ENCODE assay signal across 1 cellular context in the genomic region with DNA sequence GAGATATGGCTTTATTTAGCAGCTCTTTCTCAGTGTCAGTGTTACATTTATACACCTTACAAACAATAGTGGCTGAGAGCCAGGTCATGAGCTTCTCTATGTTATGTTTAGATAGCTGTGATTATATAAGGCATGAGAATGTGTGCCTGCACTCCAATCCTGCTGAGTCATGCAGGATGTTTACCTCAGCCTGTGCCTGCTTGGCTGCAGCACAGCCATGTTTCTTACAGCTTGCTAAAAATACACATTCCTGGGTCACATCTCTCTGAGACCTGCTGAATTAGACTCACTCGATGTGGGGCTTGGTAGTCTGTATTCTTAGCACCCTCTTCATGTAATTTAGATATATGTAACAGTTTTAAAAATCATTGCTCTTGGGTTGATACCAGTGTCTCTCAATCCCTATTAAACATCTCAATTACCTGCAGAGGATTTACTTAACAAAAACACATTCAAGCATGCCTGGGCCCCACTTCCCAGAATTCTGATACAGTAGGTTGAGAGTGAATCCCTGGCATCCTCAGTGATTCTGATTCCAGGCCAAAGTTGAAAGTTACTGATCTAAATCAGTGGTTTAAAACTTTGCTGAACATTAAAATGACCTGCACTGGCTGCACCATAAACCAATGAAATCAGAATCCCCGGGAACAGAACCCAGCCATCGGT.
TF ChIP-seq lines count a peak whose summit lies in the region.

No MANE protein-coding gene starts in this region.

TF ChIP-seq in HepG2, 621 proteins besides CTCF, POLR2A, EP300 and RAD21 (continued from another document and continues in another):
- TF ChIP-seq, protein P1, sequence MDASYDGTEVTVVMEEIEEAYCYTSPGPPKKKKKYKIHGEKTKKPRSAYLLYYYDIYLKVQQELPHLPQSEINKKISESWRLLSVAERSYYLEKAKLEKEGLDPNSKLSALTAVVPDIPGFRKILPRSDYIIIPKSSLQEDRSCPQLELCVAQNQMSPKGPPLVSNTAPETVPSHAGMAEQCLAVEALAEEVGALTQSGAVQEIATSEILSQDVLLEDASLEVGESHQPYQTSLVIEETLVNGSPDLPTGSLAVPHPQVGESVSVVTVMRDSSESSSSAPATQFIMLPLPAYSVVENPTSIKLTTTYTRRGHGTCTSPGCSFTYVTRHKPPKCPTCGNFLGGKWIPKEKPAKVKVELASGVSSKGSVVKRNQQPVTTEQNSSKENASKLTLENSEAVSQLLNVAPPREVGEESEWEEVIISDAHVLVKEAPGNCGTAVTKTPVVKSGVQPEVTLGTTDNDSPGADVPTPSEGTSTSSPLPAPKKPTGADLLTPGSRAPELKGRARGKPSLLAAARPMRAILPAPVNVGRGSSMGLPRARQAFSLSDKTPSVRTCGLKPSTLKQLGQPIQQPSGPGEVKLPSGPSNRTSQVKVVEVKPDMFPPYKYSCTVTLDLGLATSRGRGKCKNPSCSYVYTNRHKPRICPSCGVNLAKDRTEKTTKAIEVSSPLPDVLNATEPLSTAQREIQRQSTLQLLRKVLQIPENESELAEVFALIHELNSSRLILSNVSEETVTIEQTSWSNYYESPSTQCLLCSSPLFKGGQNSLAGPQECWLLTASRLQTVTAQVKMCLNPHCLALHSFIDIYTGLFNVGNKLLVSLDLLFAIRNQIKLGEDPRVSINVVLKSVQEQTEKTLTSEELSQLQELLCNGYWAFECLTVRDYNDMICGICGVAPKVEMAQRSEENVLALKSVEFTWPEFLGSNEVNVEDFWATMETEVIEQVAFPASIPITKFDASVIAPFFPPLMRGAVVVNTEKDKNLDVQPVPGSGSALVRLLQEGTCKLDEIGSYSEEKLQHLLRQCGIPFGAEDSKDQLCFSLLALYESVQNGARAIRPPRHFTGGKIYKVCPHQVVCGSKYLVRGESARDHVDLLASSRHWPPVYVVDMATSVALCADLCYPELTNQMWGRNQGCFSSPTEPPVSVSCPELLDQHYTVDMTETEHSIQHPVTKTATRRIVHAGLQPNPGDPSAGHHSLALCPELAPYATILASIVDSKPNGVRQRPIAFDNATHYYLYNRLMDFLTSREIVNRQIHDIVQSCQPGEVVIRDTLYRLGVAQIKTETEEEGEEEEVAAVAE (CRISPR knock-in tag; IDR thresholded peaks at IDR 0.05; ENCODE audit: borderline replicate concordance), result peak; percentile 56; the same call in 1 of the 2 replicates
- TF ChIP-seq ZNF124 (CRISPR knock-in tag; IDR thresholded peaks at IDR 0.05), result no peak
- no peak for TF ChIP-seq KMT2B (CRISPR knock-in tag; IDR thresholded peaks at IDR 0.05)
- TF ChIP-seq POLR2G (IDR thresholded peaks at IDR 0.05; ENCODE audit: low read depth, low read length), result no peak
- TF ChIP-seq ZBTB7A (CRISPR knock-in tag; IDR thresholded peaks at IDR 0.05), result no peak
- TF ChIP-seq ZNF781 (CRISPR knock-in tag; IDR thresholded peaks at IDR 0.05; ENCODE audit: borderline replicate concordance, not compliant biosample characterization), result no peak
- no peak for TF ChIP-seq ZNF432 (CRISPR knock-in tag; IDR thresholded peaks at IDR 0.05; ENCODE audit: borderline replicate concordance)
- no peak for TF ChIP-seq ZFP91 (CRISPR knock-in tag; IDR thresholded peaks at IDR 0.05; ENCODE audit: borderline replicate concordance)
- no peak for TF ChIP-seq RNF2 (conservative IDR thresholded peaks at IDR 0.05; ENCODE audit: low read depth)
- no peak for TF ChIP-seq MYC (CRISPR knock-in tag; IDR thresholded peaks at IDR 0.05; ENCODE audit: borderline replicate concordance)
- no peak for TF ChIP-seq ZNF251 (CRISPR knock-in tag; IDR thresholded peaks at IDR 0.05)
- TF ChIP-seq ZBTB43 (CRISPR knock-in tag; conservative IDR thresholded peaks at IDR 0.05), result no peak; the same call in 1 of the 2 replicates
- no peak for TF ChIP-seq MED8 (CRISPR knock-in tag; IDR thresholded peaks at IDR 0.05; ENCODE audit: insufficient replicate concordance)
- TF ChIP-seq GFI1 (CRISPR knock-in tag; IDR thresholded peaks at IDR 0.05; ENCODE audit: borderline replicate concordance), result peak; percentile 92
- no peak for TF ChIP-seq HNF1B (CRISPR knock-in tag; IDR thresholded peaks at IDR 0.05)
- TF ChIP-seq, protein P2, sequence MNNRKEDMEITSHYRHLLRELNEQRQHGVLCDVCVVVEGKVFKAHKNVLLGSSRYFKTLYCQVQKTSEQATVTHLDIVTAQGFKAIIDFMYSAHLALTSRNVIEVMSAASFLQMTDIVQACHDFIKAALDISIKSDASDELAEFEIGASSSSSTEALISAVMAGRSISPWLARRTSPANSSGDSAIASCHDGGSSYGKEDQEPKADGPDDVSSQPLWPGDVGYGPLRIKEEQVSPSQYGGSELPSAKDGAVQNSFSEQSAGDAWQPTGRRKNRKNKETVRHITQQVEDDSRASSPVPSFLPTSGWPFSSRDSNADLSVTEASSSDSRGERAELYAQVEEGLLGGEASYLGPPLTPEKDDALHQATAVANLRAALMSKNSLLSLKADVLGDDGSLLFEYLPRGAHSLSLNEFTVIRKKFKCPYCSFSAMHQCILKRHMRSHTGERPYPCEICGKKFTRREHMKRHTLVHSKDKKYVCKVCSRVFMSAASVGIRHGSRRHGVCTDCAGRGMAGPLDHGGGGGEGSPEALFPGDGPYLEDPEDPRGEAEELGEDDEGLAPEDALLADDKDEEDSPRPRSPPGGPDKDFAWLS (CRISPR knock-in tag; IDR thresholded peaks at IDR 0.05; ENCODE audit: borderline replicate concordance), result no peak
- no peak for TF ChIP-seq HNF4G (IDR thresholded peaks at IDR 0.05; ENCODE audit: borderline replicate concordance, low read depth, low read length)
- no peak for TF ChIP-seq HNF4G (CRISPR knock-in tag; IDR thresholded peaks at IDR 0.05; ENCODE audit: borderline replicate concordance, low read depth)
- TF ChIP-seq, protein P3, sequence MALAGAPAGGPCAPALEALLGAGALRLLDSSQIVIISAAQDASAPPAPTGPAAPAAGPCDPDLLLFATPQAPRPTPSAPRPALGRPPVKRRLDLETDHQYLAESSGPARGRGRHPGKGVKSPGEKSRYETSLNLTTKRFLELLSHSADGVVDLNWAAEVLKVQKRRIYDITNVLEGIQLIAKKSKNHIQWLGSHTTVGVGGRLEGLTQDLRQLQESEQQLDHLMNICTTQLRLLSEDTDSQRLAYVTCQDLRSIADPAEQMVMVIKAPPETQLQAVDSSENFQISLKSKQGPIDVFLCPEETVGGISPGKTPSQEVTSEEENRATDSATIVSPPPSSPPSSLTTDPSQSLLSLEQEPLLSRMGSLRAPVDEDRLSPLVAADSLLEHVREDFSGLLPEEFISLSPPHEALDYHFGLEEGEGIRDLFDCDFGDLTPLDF (CRISPR knock-in tag; IDR thresholded peaks at IDR 0.05), result no peak
- TF ChIP-seq RBFOX2 (IDR thresholded peaks at IDR 0.05; ENCODE audit: low read depth, low read length), result no peak
- peak in 1 of 2 experiments; percentile 19; a peak in 1 of 4 replicates for TF ChIP-seq ATF4 (CRISPR knock-in tag; IDR thresholded peaks at IDR 0.05)
- no peak for TF ChIP-seq ZNF510 (CRISPR knock-in tag; IDR thresholded peaks at IDR 0.05; ENCODE audit: low read depth)
- TF ChIP-seq RBAK (CRISPR knock-in tag; IDR thresholded peaks at IDR 0.05), result no peak
- no peak for TF ChIP-seq PHF8 (CRISPR knock-in tag; IDR thresholded peaks at IDR 0.05)
- TF ChIP-seq SUZ12 (IDR thresholded peaks at IDR 0.05; ENCODE audit: low read depth, low read length), result no peak
- TF ChIP-seq SP4 (CRISPR knock-in tag; IDR thresholded peaks at IDR 0.05), result no peak
- no peak for TF ChIP-seq ZNF674 (CRISPR knock-in tag; IDR thresholded peaks at IDR 0.05; ENCODE audit: low read depth)
- peak; percentile 19; the same call in 1 of the 3 replicates for TF ChIP-seq MXI1 (IDR thresholded peaks at IDR 0.05; ENCODE audit: borderline replicate concordance, low read depth, low read length)
- TF ChIP-seq, protein P4, sequence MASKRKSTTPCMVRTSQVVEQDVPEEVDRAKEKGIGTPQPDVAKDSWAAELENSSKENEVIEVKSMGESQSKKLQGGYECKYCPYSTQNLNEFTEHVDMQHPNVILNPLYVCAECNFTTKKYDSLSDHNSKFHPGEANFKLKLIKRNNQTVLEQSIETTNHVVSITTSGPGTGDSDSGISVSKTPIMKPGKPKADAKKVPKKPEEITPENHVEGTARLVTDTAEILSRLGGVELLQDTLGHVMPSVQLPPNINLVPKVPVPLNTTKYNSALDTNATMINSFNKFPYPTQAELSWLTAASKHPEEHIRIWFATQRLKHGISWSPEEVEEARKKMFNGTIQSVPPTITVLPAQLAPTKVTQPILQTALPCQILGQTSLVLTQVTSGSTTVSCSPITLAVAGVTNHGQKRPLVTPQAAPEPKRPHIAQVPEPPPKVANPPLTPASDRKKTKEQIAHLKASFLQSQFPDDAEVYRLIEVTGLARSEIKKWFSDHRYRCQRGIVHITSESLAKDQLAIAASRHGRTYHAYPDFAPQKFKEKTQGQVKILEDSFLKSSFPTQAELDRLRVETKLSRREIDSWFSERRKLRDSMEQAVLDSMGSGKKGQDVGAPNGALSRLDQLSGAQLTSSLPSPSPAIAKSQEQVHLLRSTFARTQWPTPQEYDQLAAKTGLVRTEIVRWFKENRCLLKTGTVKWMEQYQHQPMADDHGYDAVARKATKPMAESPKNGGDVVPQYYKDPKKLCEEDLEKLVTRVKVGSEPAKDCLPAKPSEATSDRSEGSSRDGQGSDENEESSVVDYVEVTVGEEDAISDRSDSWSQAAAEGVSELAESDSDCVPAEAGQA (IDR thresholded peaks at IDR 0.05; ENCODE audit: low read depth), result no peak
- TF ChIP-seq, protein P4 (CRISPR knock-in tag; IDR thresholded peaks at IDR 0.05; ENCODE audit: borderline replicate concordance), result no peak
- no peak for TF ChIP-seq ZSCAN9 (CRISPR knock-in tag; IDR thresholded peaks at IDR 0.05; ENCODE audit: borderline replicate concordance)
- TF ChIP-seq, protein P5, sequence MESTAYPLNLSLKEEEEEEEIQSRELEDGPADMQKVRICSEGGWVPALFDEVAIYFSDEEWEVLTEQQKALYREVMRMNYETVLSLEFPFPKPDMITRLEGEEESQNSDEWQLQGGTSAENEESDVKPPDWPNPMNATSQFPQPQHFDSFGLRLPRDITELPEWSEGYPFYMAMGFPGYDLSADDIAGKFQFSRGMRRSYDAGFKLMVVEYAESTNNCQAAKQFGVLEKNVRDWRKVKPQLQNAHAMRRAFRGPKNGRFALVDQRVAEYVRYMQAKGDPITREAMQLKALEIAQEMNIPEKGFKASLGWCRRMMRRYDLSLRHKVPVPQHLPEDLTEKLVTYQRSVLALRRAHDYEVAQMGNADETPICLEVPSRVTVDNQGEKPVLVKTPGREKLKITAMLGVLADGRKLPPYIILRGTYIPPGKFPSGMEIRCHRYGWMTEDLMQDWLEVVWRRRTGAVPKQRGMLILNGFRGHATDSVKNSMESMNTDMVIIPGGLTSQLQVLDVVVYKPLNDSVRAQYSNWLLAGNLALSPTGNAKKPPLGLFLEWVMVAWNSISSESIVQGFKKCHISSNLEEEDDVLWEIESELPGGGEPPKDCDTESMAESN (CRISPR knock-in tag; conservative IDR thresholded peaks at IDR 0.05), result no peak
- no peak for TF ChIP-seq U2AF2 (IDR thresholded peaks at IDR 0.05; ENCODE audit: low read depth, low read length)
- no peak for TF ChIP-seq RBM22 (optimal IDR thresholded peaks at IDR 0.05; ENCODE audit: low read length)
- no peak for TF ChIP-seq BORCS8-MEF2B (CRISPR knock-in tag; IDR thresholded peaks at IDR 0.05)
